14 cellular contexts compared by ENCODE assay signal in genomic region chr10:1132584-1132983, GRCh38.
A peak's percentile ranks its signal among the peaks of the same experiment; 100 is the strongest.
DNase-seq lines count a peak whose midpoint lies in the region; ATAC-seq and TF ChIP-seq lines count a peak whose summit lies in the region.
"Had no signal": no experiment of that assay in that cellular context is flagged by ENCODE, and none has a peak within 500 bp of the region (broad histone marks: within the 10 kb centered on the region; RNA-seq: fewer than 3 reads in every experiment).

No MANE protein-coding gene starts in this region.

- TF ChIP-seq CTCF in DND-41 (IDR thresholded peaks at IDR 0.05; ENCODE audit: borderline replicate concordance, extremely low read depth, low read length, poor library complexity, severe bottlenecking) (no peak), esophagus squamous epithelium (IDR thresholded peaks at IDR 0.05) (no peak), GM13977 (IDR thresholded peaks at IDR 0.05; ENCODE audit: extremely low read depth, insufficient read depth, missing control alignments) (no peak)

- peak overlapping the region; percentile 52 for H3K23ac ChIP-seq in neuronal stem cell (ENCODE audit: low read depth, low read length, poor library complexity)

- no peak for ATAC-seq in DND-41 (ENCODE audit: insufficient read depth, low read depth)
- peak; percentile 32 for ATAC-seq in esophagus mucosa
- ATAC-seq in GM21515 (IDR thresholded peaks at IDR 0.05; ENCODE audit: unreplicated experiment): no peak
- ATAC-seq: GM23338, PC-3 had no signal

- H3K18ac ChIP-seq in neuronal stem cell (ENCODE audit: low read length): peak overlapping the region; percentile 81

- H4K8ac ChIP-seq in neuronal stem cell (ENCODE audit: low read depth, low read length): no peak overlapping the region

- H3K4me2 ChIP-seq in BLaER1 (no peak overlapping the region), DND-41 (ENCODE audit: insufficient read depth, low read length) (no peak overlapping the region), neuronal stem cell (ENCODE audit: insufficient read depth, low read length, poor library complexity, severe bottlenecking) (no peak overlapping the region)
- H3K4me2 ChIP-seq: GM23338 had no signal

- TF ChIP-seq POLR2A in esophagus squamous epithelium (IDR thresholded peaks at IDR 0.05): no peak

- intact Hi-C loops in esophagus squamous epithelium (cut with DNase I): no loop called here

- no peak overlapping the region for H3K14ac ChIP-seq in neuronal stem cell (ENCODE audit: low read length)

- H3K9me3 ChIP-seq in BLaER1 (peaks cover 4% of the 10 kb centered on the region; the same call in 1 of the 2 replicates), DND-41 (ENCODE audit: insufficient read depth, low read length, severe bottlenecking) (no peaks in the 10 kb centered on the region), neuronal stem cell (replicated peaks in 1 of 2; ENCODE audit: control insufficient read depth in 2 of 2, insufficient read depth in 1 of 2, low read depth in 1 of 2, low read length in 2 of 2) (peaks cover 2 to 4% of the 10 kb centered on the region in 2 donors), esophagus squamous epithelium (peaks cover 0 to under 1% (median 0%) of the 10 kb centered on the region in 3 donors)

- in situ Hi-C loops in GM13977 (cut with MboI; ENCODE audit: low pct_unique_long_range_greater_than_20kb, low sequenced_read_pairs, unreplicated experiment): no loop called here

- H2BK120ac ChIP-seq in neuronal stem cell (ENCODE audit: low read depth, low read length): no peak overlapping the region

- H3K9ac ChIP-seq in BLaER1: no peak overlapping the region
- H3K9ac ChIP-seq in DND-41 (ENCODE audit: low read depth, low read length): no peak overlapping the region
- H3K9ac ChIP-seq in neuronal stem cell (ENCODE audit: low read depth, low read length, poor library complexity): peak overlapping the region; percentile 51

- WGBS in neuronal stem cell (ENCODE audit: extremely low coverage in 2 of 2, insufficient read length in 2 of 2, insufficient replicate concordance in 1 of 2), 2 donors: no CpG with 5 or more reads among the region's 10 CpGs
- 77 to 84% methylated on average over 8 of the region's 10 CpGs for WGBS in esophagus squamous epithelium, 2 donors

- H2BK15ac ChIP-seq in neuronal stem cell (ENCODE audit: low read length): no peak overlapping the region

- no peak overlapping the region for H2BK5ac ChIP-seq in neuronal stem cell (ENCODE audit: low read length)

- no peak overlapping the region for H3K4ac ChIP-seq in neuronal stem cell (ENCODE audit: low read length)

- H2BK12ac ChIP-seq in neuronal stem cell (ENCODE audit: low read length): no peak overlapping the region

- H4K91ac ChIP-seq in neuronal stem cell (ENCODE audit: low read depth, low read length, poor library complexity): peak overlapping the region; percentile 94

- peaks cover 52% of the 10 kb centered on the region for H3K4me1 ChIP-seq in BLaER1
- H3K4me1 ChIP-seq in DND-41 (ENCODE audit: insufficient read depth, low read length): no peaks in the 10 kb centered on the region
- no peaks in the 10 kb centered on the region for H3K4me1 ChIP-seq in neuronal stem cell (ENCODE audit: control insufficient read depth in 2 of 2, insufficient read depth in 1 of 2, low read depth in 1 of 2, low read length in 2 of 2)
- H3K4me1 ChIP-seq in esophagus squamous epithelium: no peaks in the 10 kb centered on the region

- H2AK5ac ChIP-seq in neuronal stem cell (ENCODE audit: low read depth, low read length): no peak overlapping the region

- DNase-seq in DND-41: peak; percentile 2
- no peak for DNase-seq in neuronal stem cell (ENCODE audit: low spot score)
- no peak for DNase-seq in esophagus squamous epithelium (lab: John Stamatoyannopoulos, UW)
- no peak for DNase-seq in GM13977 (ENCODE audit: low spot score)
- DNase-seq: CD4-positive, alpha-beta memory T cell; DMS79 treated with DMSO at 0.1 percent for 48 hours; GDM1; NCI-H146; NCI-H446; PC-3 had no signal

- no peaks in the 10 kb centered on the region for H3K79me2 ChIP-seq in DND-41 (ENCODE audit: insufficient read depth, low read length)

- no peaks in the 10 kb centered on the region for H3K79me1 ChIP-seq in neuronal stem cell (ENCODE audit: low read depth, low read length)

- H3K36me3 ChIP-seq in BLaER1 (peaks cover 42% of the 10 kb centered on the region), DND-41 (ENCODE audit: insufficient read depth, low read length) (peaks cover 41% of the 10 kb centered on the region), neuronal stem cell (replicated peaks in 1 of 2; ENCODE audit: control insufficient read depth in 2 of 2, insufficient read depth in 2 of 2, low read length in 2 of 2) (peaks cover 11 to 43% of the 10 kb centered on the region in 2 donors), esophagus squamous epithelium (peaks cover 27 to 52% (median 30%) of the 10 kb centered on the region in 3 donors)

- H3K27me3 ChIP-seq in BLaER1 (no peaks in the 10 kb centered on the region), DND-41 (ENCODE audit: insufficient read depth, low read length, poor library complexity) (no peaks in the 10 kb centered on the region), neuronal stem cell (ENCODE audit: control insufficient read depth in 3 of 3, insufficient read depth in 3 of 3, low read depth in 1 of 3, low read length in 3 of 3) (no peaks in the 10 kb centered on the region), esophagus squamous epithelium (no peaks in the 10 kb centered on the region)

- H4K20me1 ChIP-seq in BLaER1 (peaks cover 7% of the 10 kb centered on the region; the same call in 1 of the 2 replicates), DND-41 (ENCODE audit: insufficient read depth, low read length) (no peaks in the 10 kb centered on the region)

- H2AFZ ChIP-seq in DND-41 (ENCODE audit: low read depth, low read length) (no peak overlapping the region), neuronal stem cell (ENCODE audit: low read length) (no peak overlapping the region)
- H2AFZ ChIP-seq: GM23338 had no signal

- H3K27ac ChIP-seq in BLaER1: peak overlapping the region; percentile 20; the same call in 1 of the 2 replicates
- H3K27ac ChIP-seq in DND-41 (ENCODE audit: low read length): no peak overlapping the region
- no peak overlapping the region for H3K27ac ChIP-seq in neuronal stem cell (replicated peaks; ENCODE audit: low read length)
- H3K27ac ChIP-seq in esophagus squamous epithelium: no peak overlapping the region

- H3K4me3 ChIP-seq in BLaER1 (no peak overlapping the region), DND-41 (ENCODE audit: low read depth in 1 of 2, low read length in 2 of 2) (no peak overlapping the region), neuronal stem cell (ENCODE audit: low read length in 2 of 2) (no peak overlapping the region), esophagus squamous epithelium (no peak overlapping the region)
- H3K4me3 ChIP-seq: GM23338 had no signal
